ENCODE assay signal across 15 cellular contexts in genomic region chr1:170927955-170928850, GRCh38. TPM values are rescaled to one million over a fixed set of nuclear protein-coding genes. Genes with fewer than 3 reads are reported as not detected.
DNase-seq lines count a peak whose midpoint lies in the region; ATAC-seq and TF ChIP-seq lines count a peak whose summit lies in the region.
"Had no signal": no experiment of that assay in that cellular context is flagged by ENCODE, and none has a peak within 500 bp of the region (broad histone marks: within the 10 kb centered on the region; RNA-seq: fewer than 3 reads in every experiment).

No MANE protein-coding gene starts in this region.

- H3K4me2 ChIP-seq in OCI-LY1 (ENCODE audit: low read length) (no peak overlapping the region), neural progenitor cell (no peak overlapping the region)

- H3K36me3 ChIP-seq in OCI-LY1 (ENCODE audit: insufficient read depth, low read length): no peaks in the 10 kb centered on the region
- H3K36me3 ChIP-seq in neural progenitor cell: no peaks in the 10 kb centered on the region

- H3K27ac ChIP-seq in OCI-LY1 (ENCODE audit: low read depth, low read length, poor library complexity, severe bottlenecking) (no peak overlapping the region), neural progenitor cell (no peak overlapping the region)

- no peaks in the 10 kb centered on the region for H3K9me3 Mint-ChIP-seq in neural progenitor cell
- H3K9me3 Mint-ChIP-seq: activated B cell treated with CpG ODN at 0.5 μM for 24 hours; activated T-helper 17 cell treated with anti-CD3 and anti-CD28 coated beads, Interleukin-2, amount 50 U/mL, for 72 hours had no signal

- H4K20me1 ChIP-seq in OCI-LY1 (ENCODE audit: insufficient read depth, low read length): no peaks in the 10 kb centered on the region
- H4K20me1 ChIP-seq in neural progenitor cell (ENCODE audit: low read depth): no peaks in the 10 kb centered on the region

- H3K27me3 ChIP-seq in OCI-LY1 (ENCODE audit: insufficient read depth, low read length): no peaks in the 10 kb centered on the region
- no peaks in the 10 kb centered on the region for H3K27me3 ChIP-seq in neural progenitor cell

- no peaks in the 10 kb centered on the region for H3K4me1 Mint-ChIP-seq in neural progenitor cell

- no peak overlapping the region for H3K4me3 ChIP-seq in OCI-LY1 (ENCODE audit: low read depth, low read length, poor library complexity, severe bottlenecking)
- H3K4me3 ChIP-seq in neural progenitor cell: no peak overlapping the region

- H3K9me2 ChIP-seq in OCI-LY1 (ENCODE audit: low read depth, low read length): no peaks in the 10 kb centered on the region

- no peaks in the 10 kb centered on the region for H3K27me3 Mint-ChIP-seq in neural progenitor cell (ENCODE audit: insufficient read depth, low read depth)

- peak; percentile 22 for DNase-seq in EH (ENCODE audit: low read depth)
- peak; percentile 5 for DNase-seq in dermis blood vessel endothelial cell
- DNase-seq in neural progenitor cell (ENCODE audit: low spot score): no peak
- DNase-seq in activated naive CD4-positive, alpha-beta T cell treated with anti-CD3 and anti-CD28 coated beads, Interleukin-2, amount 50 U/mL, for 16 hours: no peak
- DNase-seq in NCI-H146 (lab: John Stamatoyannopoulos, UW): no peak
- no peak for DNase-seq in NCI-H510A (lab: John Stamatoyannopoulos, UW)
- DNase-seq: activated B cell treated with CpG ODN at 0.5 μM for 24 hours; cortex of kidney; NCI-H1436 treated with DMSO at 0.1 percent for 48 hours; nephron progenitor cell; RPMI8226; stimulated activated CD4-positive, alpha-beta T cell treated with anti-CD3 and anti-CD28 coated beads, Interleukin-2, amount 100 ng/mL, for 24 hours had no signal

- H3K4me3 Mint-ChIP-seq in neural progenitor cell: no peak overlapping the region
- H3K4me3 Mint-ChIP-seq: activated B cell treated with CpG ODN at 0.5 μM for 24 hours; activated T-helper 17 cell treated with anti-CD3 and anti-CD28 coated beads, Interleukin-2, amount 50 U/mL, for 72 hours; nephron progenitor cell had no signal

- H3F3A ChIP-seq in OCI-LY1 (ENCODE audit: insufficient read depth, low read length): no peaks in the 10 kb centered on the region
- no peaks in the 10 kb centered on the region for H3F3A ChIP-seq in neural progenitor cell (ENCODE audit: low read depth)

- H3K9ac ChIP-seq in OCI-LY1 (ENCODE audit: low read length) (no peak overlapping the region), neural progenitor cell (no peak overlapping the region)

- 0 out of 2 replicates have a peak, but pooled peaks have one; percentile 6 for TF ChIP-seq CTCF in OCI-LY1 (IDR thresholded peaks at IDR 0.05; ENCODE audit: low read length)
- peak; percentile 42 for TF ChIP-seq CTCF in neural progenitor cell (IDR thresholded peaks at IDR 0.05)

- H2AFZ ChIP-seq in OCI-LY1 (ENCODE audit: low read length): no peak overlapping the region
- H2AFZ ChIP-seq in neural progenitor cell (replicated peaks): no peak overlapping the region

- no peak overlapping the region for H3K27ac Mint-ChIP-seq in neural progenitor cell
- H3K27ac Mint-ChIP-seq: activated B cell treated with CpG ODN at 0.5 μM for 24 hours; activated T-helper 17 cell treated with anti-CD3 and anti-CD28 coated beads, Interleukin-2, amount 50 U/mL, for 72 hours; nephron progenitor cell had no signal

- H3K79me2 ChIP-seq in OCI-LY1 (ENCODE audit: insufficient read depth, low read length): no peaks in the 10 kb centered on the region
- H3K79me2 ChIP-seq in neural progenitor cell (ENCODE audit: low read depth): no peaks in the 10 kb centered on the region

- ATAC-seq in GM19328 (IDR thresholded peaks at IDR 0.05; ENCODE audit: unreplicated experiment): no peak
- ATAC-seq: activated T-helper 17 cell treated with anti-CD3 and anti-CD28 coated beads, Interleukin-2, amount 50 U/mL, for 72 hours had no signal

- H3K36me3 Mint-ChIP-seq in neural progenitor cell: no peaks in the 10 kb centered on the region

- no peaks in the 10 kb centered on the region for H3K4me1 ChIP-seq in OCI-LY1 (ENCODE audit: insufficient read depth, low read length, severe bottlenecking)
- no peaks in the 10 kb centered on the region for H3K4me1 ChIP-seq in neural progenitor cell

- no peaks in the 10 kb centered on the region for H3K9me3 ChIP-seq in OCI-LY1 (ENCODE audit: low read length)
- no peaks in the 10 kb centered on the region for H3K9me3 ChIP-seq in neural progenitor cell (ENCODE audit: low read depth)

RNA-seq across cellular contexts. Expression of gene MROH9, which starts 7.1 kb away (rescaled TPM):
- total RNA-seq in dermis blood vessel endothelial cell: not detected in 2 replicates
- not detected in 2 replicates for total RNA-seq in neural progenitor cell (ENCODE audit: low replicate concordance)
- total RNA-seq: activated B cell treated with CpG ODN at 0.5 μM for 24 hours; activated T-helper 17 cell treated with anti-CD3 and anti-CD28 coated beads, Interleukin-2, amount 50 U/mL, for 72 hours had no signal

Comparison
In these comparisons a context has a peak if more than half of its experiments do, and no peak if none do; other contexts are left out.
1. DNase-seq: peak in EH (single experiment) and dermis blood vessel endothelial cell (single experiment); none in neural progenitor cell (single experiment), activated naive CD4-positive, alpha-beta T cell treated with anti-CD3 and anti-CD28 coated beads, Interleukin-2, amount 50 U/mL, for 16 hours (single experiment), NCI-H146 (single experiment) and NCI-H510A (single experiment).